Comparison of ENCODE assay signal across 1 cellular context in genomic region chr17:35141681-35142466, GRCh38.
TF ChIP-seq lines count a peak whose summit lies in the region.

TSS of gene NLE1 (minus strand) at chr17:35142303. CDS start at chr17:35142275, 28 bp downstream.

TF ChIP-seq in K562, 482 proteins besides CTCF, POLR2A, EP300 and RAD21 (continued from another document and continues in another):
- 0 out of 2 replicates have a peak, but pooled peaks have one; percentile 10 for TF ChIP-seq ZBED1 (IDR thresholded peaks at IDR 0.05)
- peak; percentile 64 for TF ChIP-seq SMAD1 (IDR thresholded peaks at IDR 0.05; ENCODE audit: low read depth, low read length, partially characterized antibody)
- no peak for TF ChIP-seq ARID3A (IDR thresholded peaks at IDR 0.05; ENCODE audit: borderline replicate concordance, low read depth, low read length)
- TF ChIP-seq MCM2 (IDR thresholded peaks at IDR 0.05; ENCODE audit: low read depth): no peak
- no peak for TF ChIP-seq MED1 (CRISPR knock-in tag; IDR thresholded peaks at IDR 0.05; ENCODE audit: borderline replicate concordance)
- TF ChIP-seq ZNF3 (CRISPR knock-in tag; IDR thresholded peaks at IDR 0.05): no peak
- no peak for TF ChIP-seq ZNF274 (IDR thresholded peaks at IDR 0.05; ENCODE audit: borderline replicate concordance, low read depth, low read length)
- no peak for TF ChIP-seq PCBP1 (IDR thresholded peaks at IDR 0.05; ENCODE audit: low read depth, low read length, poor library complexity, severe bottlenecking)
- TF ChIP-seq XRCC3 (IDR thresholded peaks at IDR 0.05): no peak
- TF ChIP-seq CTBP1 (IDR thresholded peaks at IDR 0.05; ENCODE audit: borderline replicate concordance): 0 out of 2 replicates have a peak, but pooled peaks have one; percentile 62
- TF ChIP-seq ZNF609 (CRISPR knock-in tag; IDR thresholded peaks at IDR 0.05; ENCODE audit: borderline replicate concordance): no peak
- no peak for TF ChIP-seq KAT7 (CRISPR knock-in tag; IDR thresholded peaks at IDR 0.05; ENCODE audit: borderline replicate concordance)
- no peak for TF ChIP-seq TARDBP (IDR thresholded peaks at IDR 0.05)
- no peak for TF ChIP-seq MYNN (IDR thresholded peaks at IDR 0.05)
- no peak for TF ChIP-seq MYNN (CRISPR knock-in tag; IDR thresholded peaks at IDR 0.05)
- no peak for TF ChIP-seq ZNF311 (CRISPR knock-in tag; IDR thresholded peaks at IDR 0.05)
- no peak for TF ChIP-seq SNAPC5 (CRISPR knock-in tag; IDR thresholded peaks at IDR 0.05)
- TF ChIP-seq ZNF766 (CRISPR knock-in tag; conservative IDR thresholded peaks at IDR 0.05): no peak; the same call in 1 of the 2 replicates
- TF ChIP-seq HNRNPK (IDR thresholded peaks at IDR 0.05; ENCODE audit: low read depth, low read length, poor library complexity, severe bottlenecking): no peak
- TF ChIP-seq HOXB6 (CRISPR knock-in tag; IDR thresholded peaks at IDR 0.05; ENCODE audit: borderline replicate concordance): no peak
- TF ChIP-seq CAMTA2 (CRISPR knock-in tag; conservative IDR thresholded peaks at IDR 0.05): no peak
- no peak for TF ChIP-seq ZFP36 (IDR thresholded peaks at IDR 0.05; ENCODE audit: low read depth, low read length, partially characterized antibody)
- peak; percentile 96 for TF ChIP-seq SAP30 (IDR thresholded peaks at IDR 0.05; ENCODE audit: borderline replicate concordance, insufficient read depth, low read depth, low read length, poor library complexity, severe bottlenecking)
- TF ChIP-seq DNMT1 (IDR thresholded peaks at IDR 0.05): no peak
- TF ChIP-seq NBN (IDR thresholded peaks at IDR 0.05; ENCODE audit: low read depth): peak; percentile 63; the same call in 1 of the 2 replicates
- TF ChIP-seq E2F3 (CRISPR knock-in tag; IDR thresholded peaks at IDR 0.05): no peak
- TF ChIP-seq MXI1 (IDR thresholded peaks at IDR 0.05; ENCODE audit: low read depth, low read length): peak; percentile 96
- no peak for TF ChIP-seq ZNF224 (CRISPR knock-in tag; IDR thresholded peaks at IDR 0.05)
- TF ChIP-seq ILK (tag; IDR thresholded peaks at IDR 0.05; ENCODE audit: borderline replicate concordance, low read depth): no peak
- TF ChIP-seq SFPQ (IDR thresholded peaks at IDR 0.05; ENCODE audit: low read depth, low read length): no peak
- TF ChIP-seq ZC3H8 (IDR thresholded peaks at IDR 0.05): no peak
- TF ChIP-seq CBX1 (IDR thresholded peaks at IDR 0.05; ENCODE audit: low read depth): peak; percentile 83
- TF ChIP-seq ZNF12 (CRISPR knock-in tag; IDR thresholded peaks at IDR 0.05): no peak
- no peak for TF ChIP-seq XRCC4 (IDR thresholded peaks at IDR 0.05; ENCODE audit: extremely low read depth, insufficient read depth, insufficient read length)
- TF ChIP-seq ZKSCAN1 (IDR thresholded peaks at IDR 0.05; ENCODE audit: low read depth, low read length): no peak; the same call in 1 of the 2 replicates
- peak; percentile 76 for TF ChIP-seq PHF20 (IDR thresholded peaks at IDR 0.05; ENCODE audit: partially characterized antibody)
- TF ChIP-seq HDAC1 (IDR thresholded peaks at IDR 0.05): peak; percentile 94 to 100; a peak in 3 of 4 replicates
- TF ChIP-seq ZHX1 (conservative IDR thresholded peaks at IDR 0.05; ENCODE audit: low read length): 0 out of 2 replicates have a peak, but pooled peaks have one; percentile 44
- peak in 1 of 2 experiments; percentile 50; a peak in 1 of 4 replicates for TF ChIP-seq NONO (IDR thresholded peaks at IDR 0.05; ENCODE audit: low read depth in 2 of 2, low read length in 1 of 2)
- no peak for TF ChIP-seq ZNF717 (CRISPR knock-in tag; IDR thresholded peaks at IDR 0.05)
- TF ChIP-seq NCOA4 (IDR thresholded peaks at IDR 0.05; ENCODE audit: partially characterized antibody): no peak
- TF ChIP-seq TCFL5 (CRISPR knock-in tag; conservative IDR thresholded peaks at IDR 0.05): no peak
- TF ChIP-seq C11orf30 (IDR thresholded peaks at IDR 0.05; ENCODE audit: low read depth): peak; percentile 57
- TF ChIP-seq FOXA3 (CRISPR knock-in tag; conservative IDR thresholded peaks at IDR 0.05 in 1 of 2, IDR thresholded peaks at IDR 0.05 in 1 of 2): no peak
- no peak for TF ChIP-seq THRB (CRISPR knock-in tag; conservative IDR thresholded peaks at IDR 0.05)
- TF ChIP-seq ZNF263 (CRISPR knock-in tag; IDR thresholded peaks at IDR 0.05; ENCODE audit: borderline replicate concordance): 0 out of 2 replicates have a peak, but pooled peaks have one; percentile 54
- TF ChIP-seq PURB (CRISPR knock-in tag; IDR thresholded peaks at IDR 0.05; ENCODE audit: low read depth): no peak
- no peak for TF ChIP-seq WHSC1 (IDR thresholded peaks at IDR 0.05; ENCODE audit: low read length)
- peak; percentile 64 for TF ChIP-seq POLR2AphosphoS5 (IDR thresholded peaks at IDR 0.05; ENCODE audit: control insufficient read depth, insufficient read depth, low read depth, low read length)
- peak; percentile 80 for TF ChIP-seq TFAP4 (CRISPR knock-in tag; IDR thresholded peaks at IDR 0.05; ENCODE audit: borderline replicate concordance)
- TF ChIP-seq ZNF143 (CRISPR knock-in tag; IDR thresholded peaks at IDR 0.05): no peak
- TF ChIP-seq ZNF699 (CRISPR knock-in tag; IDR thresholded peaks at IDR 0.05; ENCODE audit: insufficient replicate concordance): no peak
- no peak for TF ChIP-seq NR1H2 (CRISPR knock-in tag; IDR thresholded peaks at IDR 0.05)
- no peak for TF ChIP-seq BRF2 (IDR thresholded peaks at IDR 0.05; ENCODE audit: borderline replicate concordance, insufficient read depth, insufficient read length)
- no peak for TF ChIP-seq RBM25 (IDR thresholded peaks at IDR 0.05; ENCODE audit: low read depth, low read length, severe bottlenecking)
- TF ChIP-seq EP400 (IDR thresholded peaks at IDR 0.05): peak; percentile 99
- no peak for TF ChIP-seq ZNF354B (CRISPR knock-in tag; IDR thresholded peaks at IDR 0.05)
- TF ChIP-seq FOXK2 (conservative IDR thresholded peaks at IDR 0.05 in 1 of 2, IDR thresholded peaks at IDR 0.05 in 1 of 2; ENCODE audit: low read depth in 2 of 2): peak; percentile 45 to 55; a peak in 1 of 4 replicates
